Comparison of ENCODE assay signal across 23 cellular contexts in genomic region chr14:23013056-23014054, GRCh38. TPM values are rescaled to one million over a fixed set of nuclear protein-coding genes. Genes with fewer than 3 reads are reported as not detected.
"Had no signal": no experiment of that assay in that cellular context is flagged by ENCODE, and none has a peak within 500 bp of the region (broad histone marks: within the 10 kb centered on the region; RNA-seq: fewer than 3 reads in every experiment).

No MANE protein-coding gene starts in this region.

- H3K36me3 ChIP-seq: left ventricle myocardium inferior, WERI-Rb-1 had no signal

- H3K4me3 ChIP-seq: hepatocyte, left ventricle myocardium inferior, smooth muscle cell had no signal

- H3K27ac Mint-ChIP-seq: activated CD8-positive, alpha-beta memory T cell treated with anti-CD3 and anti-CD28 coated beads, Interleukin-2, amount 10 ng/mL, durations not matched to agents 7 days and 5 days; activated naive CD4-positive, alpha-beta T cell treated with anti-CD3 and anti-CD28 coated beads, Interleukin-2, amount 10 ng/mL, durations not matched to agents 7 days and 5 days; progenitor cell of endocrine pancreas; type B pancreatic cell had no signal

- H3K27ac ChIP-seq: hepatocyte, left ventricle myocardium inferior, WERI-Rb-1 had no signal

- H3K27me3 Mint-ChIP-seq: activated CD8-positive, alpha-beta memory T cell treated with anti-CD3 and anti-CD28 coated beads, Interleukin-2, amount 10 ng/mL, durations not matched to agents 7 days and 5 days; activated naive CD4-positive, alpha-beta T cell treated with anti-CD3 and anti-CD28 coated beads, Interleukin-2, amount 10 ng/mL, durations not matched to agents 7 days and 5 days; progenitor cell of endocrine pancreas had no signal

- H3K9me3 ChIP-seq: left ventricle myocardium inferior had no signal

- H3K36me3 Mint-ChIP-seq: activated CD8-positive, alpha-beta memory T cell treated with anti-CD3 and anti-CD28 coated beads, Interleukin-2, amount 10 ng/mL, durations not matched to agents 7 days and 5 days; activated naive CD4-positive, alpha-beta T cell treated with anti-CD3 and anti-CD28 coated beads, Interleukin-2, amount 10 ng/mL, durations not matched to agents 7 days and 5 days; natural killer cell; type B pancreatic cell had no signal

- ATAC-seq: activated CD8-positive, alpha-beta memory T cell treated with anti-CD3 and anti-CD28 coated beads, Interleukin-2, amount 10 ng/mL, durations not matched to agents 7 days and 5 days; natural killer cell; right cardiac atrium had no signal

- H3K27me3 ChIP-seq: hepatocyte had no signal

- DNase-seq: activated CD4-positive, alpha-beta T cell treated with anti-CD3 and anti-CD28 coated beads, Interleukin-2, amount 50 U/mL, for 48 hours; activated CD8-positive, alpha-beta memory T cell treated with anti-CD3 and anti-CD28 coated beads, Interleukin-2, amount 10 ng/mL, durations not matched to agents 7 days and 5 days; activated naive CD4-positive, alpha-beta T cell treated with anti-CD3 and anti-CD28 coated beads, Interleukin-2, amount 10 ng/mL, durations not matched to agents 7 days and 5 days; activated T-cell treated with anti-CD3 and anti-CD28 coated beads, Interleukin-2, amount 50 U/mL, for 1 hour; left ventricle myocardium inferior; natural killer cell; occipital lobe; right cardiac atrium; stimulated activated CD4-positive, alpha-beta T cell treated with anti-CD3 and anti-CD28 coated beads, Interleukin-4, amount 100 ng/mL, for 4 hours; stimulated activated CD8-positive, alpha-beta memory T cell treated with anti-CD3 and anti-CD28 coated beads, Interleukin-4, amount 100 ng/mL, for 48 hours; stimulated activated naive CD4-positive, alpha-beta T cell treated with Interleukin-2 at 50 U/mL for 16 hours; substantia nigra; WERI-Rb-1 had no signal

- H3K4me3 Mint-ChIP-seq: activated CD8-positive, alpha-beta memory T cell treated with anti-CD3 and anti-CD28 coated beads, Interleukin-2, amount 10 ng/mL, durations not matched to agents 7 days and 5 days; activated naive CD4-positive, alpha-beta T cell treated with anti-CD3 and anti-CD28 coated beads, Interleukin-2, amount 10 ng/mL, durations not matched to agents 7 days and 5 days; natural killer cell; type B pancreatic cell had no signal

- H3K9me3 Mint-ChIP-seq: activated naive CD4-positive, alpha-beta T cell treated with anti-CD3 and anti-CD28 coated beads, Interleukin-2, amount 10 ng/mL, durations not matched to agents 7 days and 5 days; natural killer cell; type B pancreatic cell had no signal

RNA-seq across cellular contexts. Expression of gene PSMB11, which starts 28.7 kb away (rescaled TPM):
- total RNA-seq: activated CD8-positive, alpha-beta memory T cell treated with anti-CD3 and anti-CD28 coated beads, Interleukin-2, amount 10 ng/mL, durations not matched to agents 7 days and 5 days; astrocyte; dermis microvascular lymphatic vessel endothelial cell; hepatocyte; left ventricle myocardium inferior; mucosa of gallbladder; natural killer cell; occipital lobe; progenitor cell of endocrine pancreas; right cardiac atrium; smooth muscle cell had no signal
- polyA plus RNA-seq: adipose tissue, esophagus, hepatocyte, keratinocyte, right cardiac atrium, smooth muscle cell had no signal
